ENCODE assay signal across 2 cellular contexts in genomic region chr11:32751381-32751780, GRCh38.
TF ChIP-seq lines count a peak whose summit lies in the region.

No MANE protein-coding gene starts in this region.

TF ChIP-seq in GM23338, 12 proteins besides CTCF, POLR2A, EP300 and RAD21:
- TF ChIP-seq ZNF462 (CRISPR knock-in tag; IDR thresholded peaks at IDR 0.05), result no peak
- TF ChIP-seq STAT1 (IDR thresholded peaks at IDR 0.05; ENCODE audit: unreplicated experiment), result no peak
- no peak for TF ChIP-seq POLR2AphosphoS5 (IDR thresholded peaks at IDR 0.05; ENCODE audit: low read depth)
- no peak for TF ChIP-seq EZH2 (IDR thresholded peaks at IDR 0.05; ENCODE audit: low read depth, unreplicated experiment)
- TF ChIP-seq, protein P1, sequence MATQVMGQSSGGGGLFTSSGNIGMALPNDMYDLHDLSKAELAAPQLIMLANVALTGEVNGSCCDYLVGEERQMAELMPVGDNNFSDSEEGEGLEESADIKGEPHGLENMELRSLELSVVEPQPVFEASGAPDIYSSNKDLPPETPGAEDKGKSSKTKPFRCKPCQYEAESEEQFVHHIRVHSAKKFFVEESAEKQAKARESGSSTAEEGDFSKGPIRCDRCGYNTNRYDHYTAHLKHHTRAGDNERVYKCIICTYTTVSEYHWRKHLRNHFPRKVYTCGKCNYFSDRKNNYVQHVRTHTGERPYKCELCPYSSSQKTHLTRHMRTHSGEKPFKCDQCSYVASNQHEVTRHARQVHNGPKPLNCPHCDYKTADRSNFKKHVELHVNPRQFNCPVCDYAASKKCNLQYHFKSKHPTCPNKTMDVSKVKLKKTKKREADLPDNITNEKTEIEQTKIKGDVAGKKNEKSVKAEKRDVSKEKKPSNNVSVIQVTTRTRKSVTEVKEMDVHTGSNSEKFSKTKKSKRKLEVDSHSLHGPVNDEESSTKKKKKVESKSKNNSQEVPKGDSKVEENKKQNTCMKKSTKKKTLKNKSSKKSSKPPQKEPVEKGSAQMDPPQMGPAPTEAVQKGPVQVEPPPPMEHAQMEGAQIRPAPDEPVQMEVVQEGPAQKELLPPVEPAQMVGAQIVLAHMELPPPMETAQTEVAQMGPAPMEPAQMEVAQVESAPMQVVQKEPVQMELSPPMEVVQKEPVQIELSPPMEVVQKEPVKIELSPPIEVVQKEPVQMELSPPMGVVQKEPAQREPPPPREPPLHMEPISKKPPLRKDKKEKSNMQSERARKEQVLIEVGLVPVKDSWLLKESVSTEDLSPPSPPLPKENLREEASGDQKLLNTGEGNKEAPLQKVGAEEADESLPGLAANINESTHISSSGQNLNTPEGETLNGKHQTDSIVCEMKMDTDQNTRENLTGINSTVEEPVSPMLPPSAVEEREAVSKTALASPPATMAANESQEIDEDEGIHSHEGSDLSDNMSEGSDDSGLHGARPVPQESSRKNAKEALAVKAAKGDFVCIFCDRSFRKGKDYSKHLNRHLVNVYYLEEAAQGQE (IDR thresholded peaks at IDR 0.05; ENCODE audit: unreplicated experiment), result no peak
- TF ChIP-seq JUNB (IDR thresholded peaks at IDR 0.05; ENCODE audit: unreplicated experiment), result no peak
- TF ChIP-seq CREB1 (CRISPR knock-in tag; IDR thresholded peaks at IDR 0.05; ENCODE audit: low read depth), result no peak
- no peak for TF ChIP-seq ZNF114 (CRISPR knock-in tag; IDR thresholded peaks at IDR 0.05)
- no peak for TF ChIP-seq EZH2phosphoT487 (IDR thresholded peaks at IDR 0.05; ENCODE audit: unreplicated experiment)
- TF ChIP-seq NANOG (IDR thresholded peaks at IDR 0.05; ENCODE audit: borderline replicate concordance), result no peak
- no peak for TF ChIP-seq ZNF331 (CRISPR knock-in tag; IDR thresholded peaks at IDR 0.05; ENCODE audit: low read depth)
- TF ChIP-seq, protein P2, sequence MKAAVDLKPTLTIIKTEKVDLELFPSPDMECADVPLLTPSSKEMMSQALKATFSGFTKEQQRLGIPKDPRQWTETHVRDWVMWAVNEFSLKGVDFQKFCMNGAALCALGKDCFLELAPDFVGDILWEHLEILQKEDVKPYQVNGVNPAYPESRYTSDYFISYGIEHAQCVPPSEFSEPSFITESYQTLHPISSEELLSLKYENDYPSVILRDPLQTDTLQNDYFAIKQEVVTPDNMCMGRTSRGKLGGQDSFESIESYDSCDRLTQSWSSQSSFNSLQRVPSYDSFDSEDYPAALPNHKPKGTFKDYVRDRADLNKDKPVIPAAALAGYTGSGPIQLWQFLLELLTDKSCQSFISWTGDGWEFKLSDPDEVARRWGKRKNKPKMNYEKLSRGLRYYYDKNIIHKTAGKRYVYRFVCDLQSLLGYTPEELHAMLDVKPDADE (IDR thresholded peaks at IDR 0.05), result no peak

TF ChIP-seq in K562, 482 proteins besides CTCF, POLR2A, EP300 and RAD21:
- TF ChIP-seq MAFK (IDR thresholded peaks at IDR 0.05; ENCODE audit: low read length) (no peak), SP2 (IDR thresholded peaks at IDR 0.05; ENCODE audit: extremely low read depth, low read depth, low read length, poor library complexity, severe bottlenecking) (no peak), CLOCK (CRISPR knock-in tag; IDR thresholded peaks at IDR 0.05; ENCODE audit: borderline replicate concordance) (no peak), BMI1 (IDR thresholded peaks at IDR 0.05; ENCODE audit: low read length) (no peak), ZC3H11A (IDR thresholded peaks at IDR 0.05; ENCODE audit: low read depth, low read length) (no peak), ZNF184 (CRISPR knock-in tag; IDR thresholded peaks at IDR 0.05) (no peak), DEAF1 (CRISPR knock-in tag; IDR thresholded peaks at IDR 0.05) (no peak), ZBTB1 (CRISPR knock-in tag; IDR thresholded peaks at IDR 0.05; ENCODE audit: borderline replicate concordance, low read depth) (no peak), VEZF1 (CRISPR knock-in tag; IDR thresholded peaks at IDR 0.05) (no peak), ZNF830 (CRISPR knock-in tag; IDR thresholded peaks at IDR 0.05) (no peak), CBFB (CRISPR knock-in tag; IDR thresholded peaks at IDR 0.05) (no peak), MYC (IDR thresholded peaks at IDR 0.05; ENCODE audit: low read depth, low read length) (no peak), MYC (CRISPR knock-in tag; IDR thresholded peaks at IDR 0.05; ENCODE audit: borderline replicate concordance, low read depth) (no peak), BCL6 (CRISPR knock-in tag; IDR thresholded peaks at IDR 0.05) (no peak), NRF1 (conservative IDR thresholded peaks at IDR 0.05 in 1 of 2, IDR thresholded peaks at IDR 0.05 in 1 of 2) (no peak)
- TF ChIP-seq, protein P3, sequence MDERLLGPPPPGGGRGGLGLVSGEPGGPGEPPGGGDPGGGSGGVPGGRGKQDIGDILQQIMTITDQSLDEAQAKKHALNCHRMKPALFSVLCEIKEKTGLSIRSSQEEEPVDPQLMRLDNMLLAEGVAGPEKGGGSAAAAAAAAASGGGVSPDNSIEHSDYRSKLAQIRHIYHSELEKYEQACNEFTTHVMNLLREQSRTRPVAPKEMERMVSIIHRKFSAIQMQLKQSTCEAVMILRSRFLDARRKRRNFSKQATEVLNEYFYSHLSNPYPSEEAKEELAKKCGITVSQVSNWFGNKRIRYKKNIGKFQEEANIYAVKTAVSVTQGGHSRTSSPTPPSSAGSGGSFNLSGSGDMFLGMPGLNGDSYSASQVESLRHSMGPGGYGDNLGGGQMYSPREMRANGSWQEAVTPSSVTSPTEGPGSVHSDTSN (CRISPR knock-in tag; IDR thresholded peaks at IDR 0.05; ENCODE audit: low read depth), result no peak
- TF ChIP-seq, protein P3 (tag; conservative IDR thresholded peaks at IDR 0.05; ENCODE audit: low read depth), result no peak
TF ChIP-seq in K562: peak in this region for 0.
